Comparison of ENCODE assay signal across 8 cellular contexts in the genomic region with DNA sequence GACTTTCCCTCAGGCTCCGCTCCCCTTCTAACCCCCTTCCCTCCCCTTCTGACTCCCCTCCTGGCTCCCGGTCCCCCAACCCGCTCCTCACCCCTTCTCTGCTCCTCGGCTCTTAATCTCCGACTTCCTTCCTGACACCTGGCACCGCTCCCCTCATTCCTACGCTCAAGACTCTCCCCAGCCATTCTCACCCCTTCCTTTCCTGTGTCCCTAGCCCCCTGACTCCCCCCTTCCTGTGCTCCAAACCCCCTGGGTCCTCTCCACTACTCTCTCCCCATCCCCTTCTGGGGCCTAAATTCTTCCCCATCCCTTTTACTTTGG. TPM values are rescaled to one million over a fixed set of nuclear protein-coding genes. Genes with fewer than 3 reads are reported as not detected.
DNase-seq lines count a peak whose midpoint lies in the region; ATAC-seq and TF ChIP-seq lines count a peak whose summit lies in the region.

No MANE protein-coding gene starts in this region.

- H3K9me3 ChIP-seq in left lung, result no peaks in the 10 kb centered on the region
- H3K9me3 ChIP-seq in tibial artery, result no peaks in the 10 kb centered on the region

- H3K4me1 Mint-ChIP-seq in activated T-cell treated with anti-CD3 and anti-CD28 coated beads, Interleukin-2, amount 50 U/mL, for 4 hours (ENCODE audit: low read depth), result peaks cover 17% of the 10 kb centered on the region

- H3K27ac ChIP-seq in adipose tissue (ENCODE audit: low read depth, low read length), result peak overlapping the region; percentile 76
- H3K27ac ChIP-seq in left lung, result peak overlapping the region; percentile 80 to 86
- peak overlapping the region; percentile 83 to 97 for H3K27ac ChIP-seq in tibial artery

- peak in 1 of 2 donors; percentile 6 for ATAC-seq in activated T-cell treated with anti-CD3 and anti-CD28 coated beads, Interleukin-2, amount 50 U/mL, for 4 hours
- ATAC-seq in left lung (peak; percentile 28), GM21515 (IDR thresholded peaks at IDR 0.05; ENCODE audit: unreplicated experiment) (no peak), HG03342 (IDR thresholded peaks at IDR 0.05; ENCODE audit: unreplicated experiment) (no peak)

- no peaks in the 10 kb centered on the region for H3K27me3 Mint-ChIP-seq in activated T-cell treated with anti-CD3 and anti-CD28 coated beads, Interleukin-2, amount 50 U/mL, for 4 hours (ENCODE audit: low read depth)

- no peaks in the 10 kb centered on the region for H3K9me3 Mint-ChIP-seq in activated T-cell treated with anti-CD3 and anti-CD28 coated beads, Interleukin-2, amount 50 U/mL, for 4 hours

- H3K36me3 Mint-ChIP-seq in activated T-cell treated with anti-CD3 and anti-CD28 coated beads, Interleukin-2, amount 50 U/mL, for 4 hours (ENCODE audit: insufficient read depth), result peaks cover 6% of the 10 kb centered on the region

- H3K4me1 ChIP-seq in left lung (peaks cover 10 to 21% of the 10 kb centered on the region in 2 donors), tibial artery (peaks cover 0 to 13% (median 9%) of the 10 kb centered on the region in 4 donors)

- peak overlapping the region; percentile 95 for H3K4me3 Mint-ChIP-seq in activated T-cell treated with anti-CD3 and anti-CD28 coated beads, Interleukin-2, amount 50 U/mL, for 4 hours

- intact Hi-C loops in left lung (cut with DNase I), result no loop called here
- intact Hi-C loops in tibial artery (cut with DNase I; ENCODE audit: low total_unique reads), result no loop called here

- DNase-seq in activated T-cell treated with anti-CD3 and anti-CD28 coated beads, Interleukin-2, amount 50 U/mL, for 4 hours, result no peak
- no peak for DNase-seq in activated T-cell treated with anti-CD3 and anti-CD28 coated beads for 4 hours
- no peak for DNase-seq in left lung
- DNase-seq in tibial artery, result no peak
- no peak for DNase-seq in cortex of kidney (lab: John Stamatoyannopoulos, UW)

- 0 to 4% (median 0%) methylated on average over 6 to 7 of the region's 7 CpGs for WGBS in adipose tissue, 3 donors

- TF ChIP-seq CTCF in left lung (IDR thresholded peaks at IDR 0.05) (no peak), tibial artery (IDR thresholded peaks at IDR 0.05) (no peak)

- H3K27me3 ChIP-seq in left lung (no peaks in the 10 kb centered on the region), tibial artery (no peaks in the 10 kb centered on the region)

- peaks cover 0 to 38% of the 10 kb centered on the region in 2 donors for H3K36me3 ChIP-seq in left lung
- peaks cover 30 to 36% (median 31%) of the 10 kb centered on the region in 3 donors for H3K36me3 ChIP-seq in tibial artery

- peak overlapping the region; percentile 88 to 92 for H3K4me3 ChIP-seq in left lung
- H3K4me3 ChIP-seq in tibial artery, result peak overlapping the region; percentile 76 to 98

RNA-seq across cellular contexts. Expression of a gene that starts 0.7 kb away (rescaled TPM):
- 100 to 1,000 TPM; 228 to 249 (median 237) TPM for total RNA-seq in activated T-cell treated with anti-CD3 and anti-CD28 coated beads, Interleukin-2, amount 50 U/mL, for 4 hours
- 10 to 100 TPM; 55.9 to 91.0 (median 59.7) TPM for polyA plus RNA-seq in adipose tissue
- 10 to 100 TPM; 69.5 to 78.4 TPM for total RNA-seq in left lung

RNA-seq across cellular contexts. Expression of a gene that starts 10.6 kb away (rescaled TPM):
- total RNA-seq in activated T-cell treated with anti-CD3 and anti-CD28 coated beads, Interleukin-2, amount 50 U/mL, for 4 hours, result 10 to 100 TPM; 28.8 to 37.7 (median 36.3) TPM
- 10 to 100 TPM; 68.7 to 71.8 (median 70.9) TPM for polyA plus RNA-seq in adipose tissue
- total RNA-seq in left lung, result 10 to 100 TPM; 52.8 to 67.7 TPM

RNA-seq across cellular contexts. Expression of a gene that starts 13.7 kb away (rescaled TPM):
- total RNA-seq in activated T-cell treated with anti-CD3 and anti-CD28 coated beads, Interleukin-2, amount 50 U/mL, for 4 hours, result 1 to 10 TPM; 1.4 to 1.9 (median 1.4) TPM
- under 1 TPM; 0.37 to 0.79 (median 0.46) TPM for polyA plus RNA-seq in adipose tissue
- total RNA-seq in left lung, result 1 to 10 TPM; 1.9 to 2.1 TPM

RNA-seq across cellular contexts. Expression of a gene that starts 28.6 kb away (rescaled TPM):
- under 1 TPM; 0.13 to 0.22 (median 0.15) TPM for total RNA-seq in activated T-cell treated with anti-CD3 and anti-CD28 coated beads, Interleukin-2, amount 50 U/mL, for 4 hours
- under 1 TPM in 1 of 3 donors, not detected in 2; 0.04 TPM for polyA plus RNA-seq in adipose tissue
- not detected for total RNA-seq in left lung

RNA-seq across cellular contexts. Expression of a gene that starts 31.0 kb away (rescaled TPM):
- total RNA-seq in activated T-cell treated with anti-CD3 and anti-CD28 coated beads, Interleukin-2, amount 50 U/mL, for 4 hours, result 10 to 100 TPM; 68.6 to 77.9 (median 75.1) TPM
- polyA plus RNA-seq in adipose tissue, result 10 to 100 TPM; 36.4 to 44.7 (median 40.9) TPM
- 10 to 100 TPM; 39.6 to 43.4 TPM for total RNA-seq in left lung
